12 cellular contexts compared by ENCODE assay signal in genomic region chr4:177484613-177485021, GRCh38. TPM values are rescaled to one million over a fixed set of nuclear protein-coding genes. Genes with fewer than 3 reads are reported as not detected.
DNase-seq lines count a peak whose midpoint lies in the region; ATAC-seq and TF ChIP-seq lines count a peak whose summit lies in the region.
"Had no signal": no experiment of that assay in that cellular context is flagged by ENCODE, and none has a peak within 500 bp of the region (broad histone marks: within the 10 kb centered on the region; RNA-seq: fewer than 3 reads in every experiment).

No MANE protein-coding gene starts in this region.

- H3K4me1 ChIP-seq in GM23248 (ENCODE audit: insufficient read depth) (peaks cover 55% of the 10 kb centered on the region), fibroblast of lung (ENCODE audit: control insufficient read depth, extremely low read depth, insufficient read depth, low read length) (peaks cover 9% of the 10 kb centered on the region)

- H3K4me3 ChIP-seq in GM23248 (0 out of 2 replicates have a peak overlapping the region, but pooled peaks have one; percentile 3), fibroblast of lung (replicated peaks in 1 of 4; ENCODE audit: control extremely low read depth in 1 of 4, insufficient read depth in 1 of 4, low read depth in 3 of 4, low read length in 4 of 4) (no peak overlapping the region), skeletal muscle cell (ENCODE audit: low read depth, low read length) (no peak overlapping the region)

- H3K9ac ChIP-seq in GM23248 (peak overlapping the region; percentile 66), fibroblast of lung (ENCODE audit: insufficient read depth, low read length) (no peak overlapping the region)

- H3K36me3 ChIP-seq in GM23248 (ENCODE audit: low read depth): no peaks in the 10 kb centered on the region
- no peaks in the 10 kb centered on the region for H3K36me3 ChIP-seq in fibroblast of lung (ENCODE audit: control insufficient read depth, insufficient read depth, low read length)

- no peaks in the 10 kb centered on the region for H4K20me1 ChIP-seq in GM23248 (ENCODE audit: insufficient read depth)
- H4K20me1 ChIP-seq in fibroblast of lung (ENCODE audit: control insufficient read depth, extremely low read depth, insufficient read depth, low read length): no peaks in the 10 kb centered on the region

- H2AFZ ChIP-seq in GM23248: peak overlapping the region; percentile 61; the same call in 1 of the 2 replicates
- H2AFZ ChIP-seq in fibroblast of lung (ENCODE audit: low read length): no peak overlapping the region

- in situ Hi-C loops in GM23248 (cut with MboI): no loop called here

- H3K27ac ChIP-seq in GM23248 (peak overlapping the region; percentile 96), fibroblast of lung (ENCODE audit: insufficient read depth, low read length) (peak overlapping the region; percentile 60)

- no peaks in the 10 kb centered on the region for H3K79me2 ChIP-seq in GM23248 (ENCODE audit: insufficient read depth)
- H3K79me2 ChIP-seq in fibroblast of lung (ENCODE audit: control insufficient read depth, insufficient read depth, low read length): no peaks in the 10 kb centered on the region

- no peaks in the 10 kb centered on the region for H3K9me2 ChIP-seq in GM23248 (ENCODE audit: insufficient read depth)

- 50% methylated on average over 1 of the region's 1 CpG for WGBS in GM23248 (ENCODE audit: low coverage in 1 of 2, low lambda C conversion rate in 2 of 2, missing lambda C conversion rate in 2 of 2), 2 experiments

- TF ChIP-seq CTCF in fibroblast of lung (conservative IDR thresholded peaks at IDR 0.05 in 1 of 2, IDR thresholded peaks at IDR 0.05 in 1 of 2; ENCODE audit: low read depth in 1 of 2, low read length in 2 of 2): no peak

- H3K4me2 ChIP-seq in GM23248 (ENCODE audit: unreplicated experiment) (peak overlapping the region; percentile 62), fibroblast of lung (ENCODE audit: extremely low read depth, insufficient read depth, low read length) (peak overlapping the region; percentile 40)

- no peak for ATAC-seq in GM18873 (IDR thresholded peaks at IDR 0.05; ENCODE audit: low FRiP score, unreplicated experiment)

- H3K27me3 ChIP-seq in GM23248 (replicated peaks; ENCODE audit: insufficient read depth) (no peaks in the 10 kb centered on the region), fibroblast of lung (ENCODE audit: control insufficient read depth, insufficient read depth, low read length) (no peaks in the 10 kb centered on the region)

- DNase-seq in GM23248: peak; percentile 91
- DNase-seq in RPMI7951 (ENCODE audit: low read depth): peak; percentile 86
- peak; percentile 67 to 98 for DNase-seq in fibroblast of lung (ENCODE audit: low read depth in 2 of 2)
- DNase-seq in skeletal muscle cell (ENCODE audit: low read depth): peak; percentile 90
- DNase-seq in NCI-H2081 (lab: John Stamatoyannopoulos, UW): no peak
- no peak for DNase-seq in activated CD8-positive, alpha-beta memory T cell treated with anti-CD3 and anti-CD28 coated beads, Interleukin-2, amount 50 U/mL, for 48 hours
- DNase-seq: activated CD4-positive, alpha-beta T cell treated with anti-CD3 and anti-CD28 coated beads for 1 hour; activated gamma-delta T cell; DMS53; SIG-M5; stimulated activated CD4-positive, alpha-beta T cell treated with anti-CD3 and anti-CD28 coated beads, Interleukin-4, amount 100 ng/mL, for 24 hours had no signal

- H3K9me3 ChIP-seq in GM23248 (ENCODE audit: low read depth) (no peaks in the 10 kb centered on the region), fibroblast of lung (ENCODE audit: control insufficient read depth, insufficient read depth, low read depth, low read length) (no peaks in the 10 kb centered on the region)

- H3F3A ChIP-seq in GM23248 (ENCODE audit: insufficient read depth): peaks cover 40% of the 10 kb centered on the region

RNA-seq across cellular contexts. Expression of gene AGA, which starts 42.4 kb away (rescaled TPM):
- total RNA-seq in GM23248 (2014; rRNA removed; shearing (Covaris generic)): 60.2 and 68.7 TPM in 2 replicates
- polyA plus RNA-seq in GM23248 (2016; fragmentation: Nextera tagmentation; extraction: Ambion mirVana) (45.9 and 50.7 TPM in 2 replicates), fibroblast of lung (32.7 and 39.5 TPM in 2 replicates)
- 32.8 and 38.8 TPM in 2 replicates for total RNA-seq in RPMI7951 (2014; rRNA removed; shearing (Covaris generic))
- 27.7 and 61.8 TPM in 2 replicates for total RNA-seq in fibroblast of lung
- 25.2 and 33.1 TPM in 2 replicates for polyA plus RNA-seq in fibroblast of lung (2012)
- polyA minus RNA-seq in fibroblast of lung (ENCODE audit: low replicate concordance): 6.7 and 60.9 TPM in 2 replicates

Comparison
In these comparisons a context has a peak if more than half of its experiments do, and no peak if none do; other contexts are left out.
1. DNase-seq: peak in GM23248 (single experiment), RPMI7951 (single experiment), fibroblast of lung (2 of 2) and skeletal muscle cell (single experiment); none in NCI-H2081 (0 of 2) and activated CD8-positive, alpha-beta memory T cell treated with anti-CD3 and anti-CD28 coated beads, Interleukin-2, amount 50 U/mL, for 48 hours (single experiment).